In genomic region chr12:51812871-51813270, GRCh38 we compare ENCODE assay signal across 1 cellular context.
TF ChIP-seq lines count a peak whose summit lies in the region.

No MANE protein-coding gene starts in this region.

TF ChIP-seq in HCT116, 20 proteins besides CTCF, POLR2A, EP300 and RAD21 (continued from another document):
- TF ChIP-seq, protein P1, sequence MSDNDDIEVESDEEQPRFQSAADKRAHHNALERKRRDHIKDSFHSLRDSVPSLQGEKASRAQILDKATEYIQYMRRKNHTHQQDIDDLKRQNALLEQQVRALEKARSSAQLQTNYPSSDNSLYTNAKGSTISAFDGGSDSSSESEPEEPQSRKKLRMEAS (IDR thresholded peaks at IDR 0.05): no peak
- TF ChIP-seq ZNF274 (IDR thresholded peaks at IDR 0.05; ENCODE audit: low read depth, low read length) (no peak), SIN3A (IDR thresholded peaks at IDR 0.05; ENCODE audit: low read depth) (no peak), ELF1 (IDR thresholded peaks at IDR 0.05; ENCODE audit: borderline replicate concordance, low read depth) (no peak), CEBPB (IDR thresholded peaks at IDR 0.05; ENCODE audit: low read depth) (no peak), CBX3 (IDR thresholded peaks at IDR 0.05; ENCODE audit: low read depth) (no peak)
